In genomic region chr11:14642453-14642852, GRCh38 we compare ENCODE assay signal across 1 cellular context.
TF ChIP-seq lines count a peak whose summit lies in the region.

No MANE protein-coding gene starts in this region.

TF ChIP-seq in WTC11, 78 proteins besides CTCF, POLR2A, EP300 and RAD21 (continued from another document):
- TF ChIP-seq ARID4B (CRISPR knock-in tag; IDR thresholded peaks at IDR 0.05; ENCODE audit: borderline replicate concordance) = no peak
- no peak for TF ChIP-seq E2F5 (CRISPR knock-in tag; IDR thresholded peaks at IDR 0.05)
- no peak for TF ChIP-seq ATF3 (CRISPR knock-in tag; conservative IDR thresholded peaks at IDR 0.05)
- no peak for TF ChIP-seq HMGA2 (CRISPR knock-in tag; IDR thresholded peaks at IDR 0.05)
- TF ChIP-seq SP1 (CRISPR knock-in tag; conservative IDR thresholded peaks at IDR 0.05) = no peak
- no peak for TF ChIP-seq TEAD1 (CRISPR knock-in tag; IDR thresholded peaks at IDR 0.05)
- no peak for TF ChIP-seq MLX (CRISPR knock-in tag; IDR thresholded peaks at IDR 0.05)
- no peak for TF ChIP-seq MXD4 (CRISPR knock-in tag; IDR thresholded peaks at IDR 0.05; ENCODE audit: borderline replicate concordance)
- no peak for TF ChIP-seq ZNF219 (CRISPR knock-in tag; IDR thresholded peaks at IDR 0.05; ENCODE audit: borderline replicate concordance)
